Comparison of ENCODE assay signal across 1 cellular context in genomic region chr12:131862994-131863710, GRCh38.
A peak's percentile ranks its signal among the peaks of the same experiment; 100 is the strongest.
TF ChIP-seq lines count a peak whose summit lies in the region.

No MANE protein-coding gene starts in this region.

TF ChIP-seq in K562, 482 proteins besides CTCF, POLR2A, EP300 and RAD21 (continued from another document and continues in another):
- TF ChIP-seq MBD1 (CRISPR knock-in tag; IDR thresholded peaks at IDR 0.05): no peak
- no peak for TF ChIP-seq ZNF347 (CRISPR knock-in tag; IDR thresholded peaks at IDR 0.05; ENCODE audit: low read depth)
- TF ChIP-seq MAFG (tag; conservative IDR thresholded peaks at IDR 0.05): peak; percentile 97
- no peak for TF ChIP-seq ZMIZ1 (IDR thresholded peaks at IDR 0.05; ENCODE audit: low read depth in 2 of 2, low read length in 2 of 2)
- no peak for TF ChIP-seq GATAD2B (IDR thresholded peaks at IDR 0.05; ENCODE audit: borderline replicate concordance)
- TF ChIP-seq NR2C2 (CRISPR knock-in tag; IDR thresholded peaks at IDR 0.05): no peak
- peak; percentile 43; the same call in 1 of the 2 replicates for TF ChIP-seq NR2C2 (tag; IDR thresholded peaks at IDR 0.05)
- no peak for TF ChIP-seq KHSRP (IDR thresholded peaks at IDR 0.05)
- no peak for TF ChIP-seq CREB5 (CRISPR knock-in tag; IDR thresholded peaks at IDR 0.05)
- no peak for TF ChIP-seq ZNF41 (CRISPR knock-in tag; conservative IDR thresholded peaks at IDR 0.05)
- TF ChIP-seq ZNF316 (IDR thresholded peaks at IDR 0.05): peak; percentile 99
- no peak for TF ChIP-seq ELF4 (CRISPR knock-in tag; IDR thresholded peaks at IDR 0.05)
- peak in 1 of 2 experiments; percentile 37; a peak in 1 of 4 replicates for TF ChIP-seq KDM1A (IDR thresholded peaks at IDR 0.05)
- no peak for TF ChIP-seq HES1 (IDR thresholded peaks at IDR 0.05; ENCODE audit: low read depth)
- TF ChIP-seq C11orf30 (IDR thresholded peaks at IDR 0.05; ENCODE audit: low read depth): peak; percentile 99
- TF ChIP-seq TAF15 (IDR thresholded peaks at IDR 0.05; ENCODE audit: low read depth, low read length): no peak
- no peak for TF ChIP-seq HDAC3 (IDR thresholded peaks at IDR 0.05; ENCODE audit: borderline replicate concordance, partially characterized antibody)
- TF ChIP-seq TRIM24 (IDR thresholded peaks at IDR 0.05): no peak
- TF ChIP-seq ZNF518B (CRISPR knock-in tag; IDR thresholded peaks at IDR 0.05): no peak
- TF ChIP-seq BACH1 (tag; IDR thresholded peaks at IDR 0.05): peak; percentile 78
- no peak for TF ChIP-seq ZNF584 (CRISPR knock-in tag; IDR thresholded peaks at IDR 0.05; ENCODE audit: low read depth)
- no peak for TF ChIP-seq ELK1 (CRISPR knock-in tag; IDR thresholded peaks at IDR 0.05)
- no peak for TF ChIP-seq PML (IDR thresholded peaks at IDR 0.05; ENCODE audit: low read length)
- TF ChIP-seq BDP1 (IDR thresholded peaks at IDR 0.05; ENCODE audit: insufficient read depth, insufficient read length): no peak
- TF ChIP-seq TFE3 (CRISPR knock-in tag; IDR thresholded peaks at IDR 0.05): no peak
- TF ChIP-seq U2AF1 (optimal IDR thresholded peaks at IDR 0.05; ENCODE audit: low read depth, low read length): no peak
- TF ChIP-seq ZNF395 (CRISPR knock-in tag; IDR thresholded peaks at IDR 0.05): no peak
- TF ChIP-seq FOXA1 (IDR thresholded peaks at IDR 0.05; ENCODE audit: borderline replicate concordance): no peak
- TF ChIP-seq NCOR1 (IDR thresholded peaks at IDR 0.05): no peak
- TF ChIP-seq CREB3 (tag; conservative IDR thresholded peaks at IDR 0.05; ENCODE audit: low read depth): 0 out of 2 replicates have a peak, but pooled peaks have one; percentile 5
- no peak for TF ChIP-seq ZBTB17 (CRISPR knock-in tag; IDR thresholded peaks at IDR 0.05)
- no peak for TF ChIP-seq IFI16 (CRISPR knock-in tag; IDR thresholded peaks at IDR 0.05)
- TF ChIP-seq ZNF830 (CRISPR knock-in tag; IDR thresholded peaks at IDR 0.05): no peak
- TF ChIP-seq SMAD2 (IDR thresholded peaks at IDR 0.05; ENCODE audit: low read depth, low read length): no peak
- no peak for TF ChIP-seq GABPB1 (CRISPR knock-in tag; IDR thresholded peaks at IDR 0.05)
- no peak for TF ChIP-seq HMGN3 (IDR thresholded peaks at IDR 0.05; ENCODE audit: borderline replicate concordance, extremely low read depth, insufficient read length, low read depth, low read length)
- TF ChIP-seq ZNF124 (CRISPR knock-in tag; IDR thresholded peaks at IDR 0.05): no peak
- TF ChIP-seq RBM39 (optimal IDR thresholded peaks at IDR 0.05; ENCODE audit: low read depth, low read length): no peak
- no peak for TF ChIP-seq ID3 (CRISPR knock-in tag; IDR thresholded peaks at IDR 0.05)
- no peak for TF ChIP-seq ID3 (tag; IDR thresholded peaks at IDR 0.05)
- peak; percentile 49; the same call in 1 of the 2 replicates for TF ChIP-seq ZBTB7A (IDR thresholded peaks at IDR 0.05; ENCODE audit: borderline replicate concordance, control insufficient read depth, low read depth, low read length)
- TF ChIP-seq HSF4 (CRISPR knock-in tag; IDR thresholded peaks at IDR 0.05; ENCODE audit: borderline replicate concordance): no peak
- TF ChIP-seq TEAD1 (CRISPR knock-in tag; IDR thresholded peaks at IDR 0.05): no peak
- no peak for TF ChIP-seq ZSCAN29 (IDR thresholded peaks at IDR 0.05)
- no peak for TF ChIP-seq TAF1 (IDR thresholded peaks at IDR 0.05; ENCODE audit: control insufficient read depth, extremely low read depth, insufficient read depth, low read length, severe bottlenecking)
- TF ChIP-seq POLR2B (IDR thresholded peaks at IDR 0.05; ENCODE audit: low read depth, partially characterized antibody): no peak
- TF ChIP-seq ZFP91 (CRISPR knock-in tag; IDR thresholded peaks at IDR 0.05): no peak
- TF ChIP-seq HMBOX1 (IDR thresholded peaks at IDR 0.05): no peak
